Comparison of ENCODE assay signal across 24 cellular contexts in genomic region chr17:907725-908124, GRCh38.
"Had no signal": no experiment of that assay in that cellular context is flagged by ENCODE, and none has a peak within 500 bp of the region (broad histone marks: within the 10 kb centered on the region; RNA-seq: fewer than 3 reads in every experiment).

No MANE protein-coding gene starts in this region.

- H3K36me3 Mint-ChIP-seq: natural killer cell; stimulated activated naive B cell treated with anti-CD40 and anti-IgM and Interleukin-4, amounts not matched to agents 10 μg/mL and 1 μg/mL and 100 μg/mL, for 72 hours had no signal

- ATAC-seq: foreskin keratinocyte; gastroesophageal sphincter; heart right ventricle; left cardiac atrium; left lung; lower lobe of right lung; natural killer cell; pancreas; stimulated activated naive B cell treated with anti-CD40 and anti-IgM and Interleukin-4, amounts not matched to agents 10 μg/mL and 1 μg/mL and 100 μg/mL, for 72 hours had no signal

- DNase-seq: colonic mucosa; effector CD8-positive, alpha-beta T cell; foreskin keratinocyte; heart right ventricle; hippocampal formation; left cardiac atrium; left lung; lower lobe of right lung; natural killer cell; occipital lobe; pancreas; small intestine; stimulated activated CD4-positive, alpha-beta T cell treated with anti-CD3 and anti-CD28 coated beads, Interleukin-15, amount 100 ng/mL, for 24 hours; stimulated activated CD4-positive, alpha-beta T cell treated with anti-CD3 and anti-CD28 coated beads, Interleukin-2, amount 100 ng/mL, for 48 hours; stimulated activated naive B cell treated with anti-CD40 and anti-IgM and Interleukin-4, amounts not matched to agents 10 μg/mL and 1 μg/mL and 100 μg/mL, for 72 hours; upper lobe of left lung had no signal

- H3K27me3 ChIP-seq: colonic mucosa, esophagus muscularis mucosa, foreskin keratinocyte, gastroesophageal sphincter, pancreas, right lobe of liver, tibial nerve, upper lobe of left lung had no signal

- H3K27ac Mint-ChIP-seq: dendritic cell treated with granulocyte-macrophage colony-stimulating factor and Interleukin-4, amounts not matched to agents 40 ng/mL and 50 ng/mL, for 4 days; natural killer cell; progenitor cell of endocrine pancreas; stimulated activated naive B cell treated with anti-CD40 and anti-IgM and Interleukin-4, amounts not matched to agents 10 μg/mL and 1 μg/mL and 100 μg/mL, for 72 hours; stimulated activated naive CD8-positive, alpha-beta T cell treated with anti-CD3 and anti-CD28 coated beads, Interleukin-15, Interleukin-2, amounts not matched to agents 100 ng/mL and 50 ng/mL, for 24 hours had no signal

- H3K27ac ChIP-seq: colonic mucosa, esophagus muscularis mucosa, foreskin keratinocyte, heart right ventricle, left lung, pancreas, thoracic aorta, tibial nerve had no signal

- H3K4me3 ChIP-seq: colonic mucosa, esophagus muscularis mucosa, gastroesophageal sphincter, heart right ventricle, left lung, lower lobe of right lung, pancreas, right lobe of liver, thoracic aorta, tibial nerve, upper lobe of left lung had no signal

- H3K9me3 ChIP-seq: colonic mucosa, esophagus muscularis mucosa, gastroesophageal sphincter, heart right ventricle, left lung, lower lobe of right lung, pancreas, right lobe of liver, thoracic aorta, tibial nerve, upper lobe of left lung had no signal

- H3K9me3 Mint-ChIP-seq: dendritic cell treated with granulocyte-macrophage colony-stimulating factor and Interleukin-4, amounts not matched to agents 40 ng/mL and 50 ng/mL, for 4 days; natural killer cell; stimulated activated naive B cell treated with anti-CD40 and anti-IgM and Interleukin-4, amounts not matched to agents 10 μg/mL and 1 μg/mL and 100 μg/mL, for 72 hours; stimulated activated naive CD8-positive, alpha-beta T cell treated with anti-CD3 and anti-CD28 coated beads, Interleukin-15, Interleukin-2, amounts not matched to agents 100 ng/mL and 50 ng/mL, for 24 hours had no signal

- H3K27me3 Mint-ChIP-seq: progenitor cell of endocrine pancreas had no signal

- H3K4me3 Mint-ChIP-seq: dendritic cell treated with granulocyte-macrophage colony-stimulating factor and Interleukin-4, amounts not matched to agents 40 ng/mL and 50 ng/mL, for 4 days; natural killer cell; stimulated activated naive B cell treated with anti-CD40 and anti-IgM and Interleukin-4, amounts not matched to agents 10 μg/mL and 1 μg/mL and 100 μg/mL, for 72 hours; stimulated activated naive CD8-positive, alpha-beta T cell treated with anti-CD3 and anti-CD28 coated beads, Interleukin-15, Interleukin-2, amounts not matched to agents 100 ng/mL and 50 ng/mL, for 24 hours had no signal

- H3K36me3 ChIP-seq: colonic mucosa, esophagus muscularis mucosa, gastroesophageal sphincter, heart right ventricle, left lung, lower lobe of right lung, pancreas, right lobe of liver, thoracic aorta, tibial nerve, upper lobe of left lung had no signal

- H3K4me1 ChIP-seq: colonic mucosa, lower lobe of right lung, pancreas had no signal

- H3K4me1 Mint-ChIP-seq: natural killer cell; stimulated activated naive B cell treated with anti-CD40 and anti-IgM and Interleukin-4, amounts not matched to agents 10 μg/mL and 1 μg/mL and 100 μg/mL, for 72 hours had no signal
